In genomic region chr4:76002176-76002575, GRCh38 we compare ENCODE assay signal across 1 cellular context.
TF ChIP-seq lines count a peak whose summit lies in the region.

No MANE protein-coding gene starts in this region.

TF ChIP-seq in SK-N-SH treated with all-trans-retinoic acid at 6 μM for 48 hours, 23 proteins besides CTCF, POLR2A, EP300 and RAD21 (continued from another document):
- TF ChIP-seq POU6F1 (CRISPR knock-in tag; IDR thresholded peaks at IDR 0.05; ENCODE audit: borderline replicate concordance, low read depth): no peak
- no peak for TF ChIP-seq CSDC2 (CRISPR knock-in tag; IDR thresholded peaks at IDR 0.05)
- TF ChIP-seq PPARA (CRISPR knock-in tag; IDR thresholded peaks at IDR 0.05; ENCODE audit: borderline replicate concordance): no peak
